In the genomic region with DNA sequence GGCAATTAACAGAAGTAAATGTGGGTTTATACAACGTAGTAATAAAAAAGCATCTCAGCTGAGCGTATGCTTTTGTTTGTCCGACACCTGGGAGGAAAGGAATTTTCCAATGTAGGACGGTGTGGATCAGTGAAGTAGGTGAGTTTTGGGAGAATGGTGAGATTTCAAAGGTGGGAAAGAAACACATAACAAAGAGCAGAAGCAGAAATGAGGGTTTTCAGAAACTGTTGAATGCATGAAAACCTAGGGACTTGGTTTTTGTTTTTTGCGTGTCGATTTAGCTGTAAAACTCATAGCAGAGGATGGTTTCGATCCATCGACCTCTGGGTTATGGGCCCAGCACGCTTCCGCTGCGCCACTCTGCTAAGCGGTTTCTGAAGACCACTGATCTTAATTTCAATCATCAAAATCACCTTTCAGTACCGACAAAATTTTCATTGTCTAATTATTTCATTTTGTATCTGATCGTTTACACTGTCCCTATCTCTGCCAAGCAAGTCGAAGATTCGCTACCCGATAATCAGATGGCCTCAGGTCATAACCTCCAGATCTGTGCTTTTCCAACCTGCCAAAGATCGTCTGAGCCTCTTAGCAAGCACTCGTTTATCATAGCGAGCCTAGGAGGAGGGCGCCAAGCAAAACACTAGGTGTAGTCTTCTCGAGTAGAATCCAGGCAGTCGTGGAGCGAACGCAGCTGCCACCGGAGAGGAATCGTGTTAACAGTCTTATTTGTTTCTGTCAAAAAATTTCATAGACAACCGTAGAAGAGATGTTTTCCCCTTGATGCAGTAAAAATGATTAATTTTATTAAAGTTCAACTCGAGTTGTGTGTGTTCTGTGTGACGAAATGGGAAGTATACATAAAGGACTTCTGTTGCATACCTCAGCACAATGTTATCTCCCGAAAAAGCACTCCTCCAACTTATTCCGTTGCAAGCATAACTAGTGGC, we compare ENCODE assay signal across 8 cellular contexts. TPM values are rescaled to one million over a fixed set of nuclear protein-coding genes. Genes with fewer than 3 reads are reported as not detected.
DNase-seq lines count a peak whose midpoint lies in the region; ATAC-seq and TF ChIP-seq lines count a peak whose summit lies in the region.

No MANE protein-coding gene starts in this region.

- H4K20me1 ChIP-seq in smooth muscle cell (ENCODE audit: low read depth), result no peaks in the 10 kb centered on the region

- no peak overlapping the region for H3K9ac ChIP-seq in smooth muscle cell (ENCODE audit: low read depth)

- TF ChIP-seq CTCF in foreskin fibroblast (IDR thresholded peaks at IDR 0.05; ENCODE audit: low read depth, low read length), result no peak
- TF ChIP-seq CTCF in smooth muscle cell (IDR thresholded peaks at IDR 0.05; ENCODE audit: borderline replicate concordance, insufficient read depth, poor library complexity, severe bottlenecking), result no peak

- no peak overlapping the region for H3K27ac ChIP-seq in smooth muscle cell (ENCODE audit: low read depth)

- 9% methylated on average over 32 of the region's 32 CpGs for WGBS in smooth muscle cell (ENCODE audit: low lambda C conversion rate)

- H3K4me3 ChIP-seq in foreskin fibroblast (ENCODE audit: low read depth in 1 of 2, low read length in 2 of 2) (peak overlapping the region; percentile 40 to 48), smooth muscle cell (peak overlapping the region; percentile 59)

- H3K79me2 ChIP-seq in smooth muscle cell (ENCODE audit: low read depth), result no peaks in the 10 kb centered on the region

- no peaks in the 10 kb centered on the region for H3K36me3 ChIP-seq in smooth muscle cell (ENCODE audit: low read depth)

- no peaks in the 10 kb centered on the region for H3K27me3 ChIP-seq in smooth muscle cell (ENCODE audit: low read depth)

- peaks cover 5% of the 10 kb centered on the region for H3K4me1 ChIP-seq in smooth muscle cell (ENCODE audit: low read depth)

- peak; percentile 24 to 32 for DNase-seq in activated CD4-positive, alpha-beta T cell treated with anti-CD3 and anti-CD28 coated beads for 24 hours (ENCODE audit: low read depth in 2 of 2)
- DNase-seq in activated CD4-positive, alpha-beta T cell treated with anti-CD3 and anti-CD28 coated beads for 1 hour, result no peak
- DNase-seq in NCI-H524 (lab: John Stamatoyannopoulos, UW) (peak; percentile 44 to 90), activated T-cell treated with anti-CD3 and anti-CD28 coated beads for 1 hour (ENCODE audit: low read depth) (peak; percentile 23), foreskin fibroblast (peak; percentile 41 to 72), smooth muscle cell (lab: John Stamatoyannopoulos, UW; ENCODE audit: unreplicated experiment) (no peak)

- ATAC-seq in GM18867 (IDR thresholded peaks at IDR 0.05; ENCODE audit: unreplicated experiment), result no peak
- no peak for ATAC-seq in HG02798 (IDR thresholded peaks at IDR 0.05; ENCODE audit: poor library complexity, unreplicated experiment)

- peak overlapping the region; percentile 83 for H2AFZ ChIP-seq in smooth muscle cell (ENCODE audit: low read depth)

- no peaks in the 10 kb centered on the region for H3K9me3 ChIP-seq in smooth muscle cell (replicated peaks; ENCODE audit: low read depth)

- peak overlapping the region; percentile 88 for H3K4me2 ChIP-seq in smooth muscle cell

- no peaks in the 10 kb centered on the region for H3F3A ChIP-seq in smooth muscle cell (ENCODE audit: low read depth)

RNA-seq across cellular contexts. Expression of a gene that starts 20.9 kb away (rescaled TPM):
- total RNA-seq in smooth muscle cell, result not detected in 2 replicates
- not detected in 2 replicates for polyA plus RNA-seq in smooth muscle cell

RNA-seq across cellular contexts. Expression of a gene that starts 55.6 kb away (rescaled TPM):
- total RNA-seq in smooth muscle cell, result 6.4 and 11.8 TPM in 2 replicates
- polyA plus RNA-seq in smooth muscle cell, result 5.4 and 8.2 TPM in 2 replicates

Comparison
In these comparisons a context has a peak if more than half of its experiments do, and no peak if none do; other contexts are left out.
1. DNase-seq: peak in activated CD4-positive, alpha-beta T cell treated with anti-CD3 and anti-CD28 coated beads for 24 hours (2 of 2), NCI-H524 (2 of 2), activated T-cell treated with anti-CD3 and anti-CD28 coated beads for 1 hour (single experiment) and foreskin fibroblast (2 of 2); none in activated CD4-positive, alpha-beta T cell treated with anti-CD3 and anti-CD28 coated beads for 1 hour (single experiment) and smooth muscle cell (single experiment).